Comparison of ENCODE assay signal across 9 cellular contexts in the genomic region with DNA sequence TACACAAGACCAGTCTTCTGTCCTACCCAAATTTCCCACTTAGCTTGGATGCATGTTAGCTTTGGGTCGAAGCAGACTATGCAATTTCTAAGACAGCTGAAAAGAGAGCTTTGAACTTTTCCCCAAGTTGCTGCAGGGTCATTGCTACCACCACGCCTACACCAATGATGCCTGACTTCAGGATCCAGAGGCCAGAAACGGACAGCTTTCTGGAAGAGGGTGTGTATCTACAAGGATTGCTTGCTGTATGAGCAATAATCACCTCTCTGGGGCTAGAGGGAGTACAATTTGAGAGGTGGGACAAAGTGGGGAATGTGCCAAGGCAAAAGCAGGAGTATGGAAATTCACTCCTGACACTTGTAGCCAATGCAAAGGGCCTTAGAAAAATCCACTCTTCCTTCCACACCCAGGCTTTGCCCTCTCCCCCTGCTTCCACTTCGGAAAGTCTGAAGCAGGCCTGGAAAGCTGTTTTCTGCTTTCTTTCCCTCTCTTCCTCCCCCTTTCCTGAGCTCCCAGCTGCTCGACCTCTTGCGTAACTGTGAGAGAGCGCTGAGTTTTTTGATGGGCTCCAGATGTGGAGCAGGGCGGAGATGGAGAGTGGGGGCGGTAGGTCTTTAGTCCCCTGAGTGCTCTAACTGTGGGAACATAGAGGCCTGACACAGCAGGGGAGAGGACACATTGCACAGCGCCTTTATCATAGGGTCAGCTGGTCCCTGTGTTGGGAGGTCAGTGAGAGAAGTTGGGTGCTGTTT. TPM values are rescaled to one million over a fixed set of nuclear protein-coding genes. Genes with fewer than 3 reads are reported as not detected.
DNase-seq lines count a peak whose midpoint lies in the region; ATAC-seq and TF ChIP-seq lines count a peak whose summit lies in the region.
"Had no signal": no experiment of that assay in that cellular context is flagged by ENCODE, and none has a peak within 500 bp of the region (broad histone marks: within the 10 kb centered on the region; RNA-seq: fewer than 3 reads in every experiment).

No MANE protein-coding gene starts in this region.

- in situ Hi-C loops in GM23248 (cut with MboI), result no loop called here

- peaks cover 25% of the 10 kb centered on the region for H3K36me3 ChIP-seq in GM23248 (ENCODE audit: low read depth)

- peaks cover 35% of the 10 kb centered on the region for H3K79me2 ChIP-seq in GM23248 (ENCODE audit: insufficient read depth)

- H2AFZ ChIP-seq in GM23248, result no peak overlapping the region

- no peaks in the 10 kb centered on the region for H3K9me3 Mint-ChIP-seq in brain
- H3K9me3 Mint-ChIP-seq in stimulated activated naive B cell treated with anti-CD40 and anti-IgM and Interleukin-4, amounts not matched to agents 10 μg/mL and 1 μg/mL and 100 μg/mL, for 72 hours, result no peaks in the 10 kb centered on the region

- peaks cover 38% of the 10 kb centered on the region for H3K4me1 ChIP-seq in GM23248 (ENCODE audit: insufficient read depth)

- peaks cover 59% of the 10 kb centered on the region for H3F3A ChIP-seq in GM23248 (ENCODE audit: insufficient read depth)

- DNase-seq in GM23248 (peak; percentile 97), left colon (peak; percentile 40 to 63), HPDE6-E6E7 (ENCODE audit: extremely low spot score) (no peak)
- DNase-seq in stimulated activated naive B cell treated with anti-CD40 and anti-IgM and Interleukin-4, amounts not matched to agents 10 μg/mL and 1 μg/mL and 100 μg/mL, for 72 hours, result no peak
- no peak for DNase-seq in stimulated activated CD4-positive, alpha-beta T cell treated with anti-CD3 and anti-CD28 coated beads, Interleukin-1b, Interleukin-23, amount 100 ng/mL, for 48 hours
- DNase-seq in activated CD4-positive, alpha-beta T cell treated with anti-CD3 and anti-CD28 coated beads for 48 hours, result no peak

- H3K27ac ChIP-seq in GM23248, result peak overlapping the region; percentile 95
- H3K27ac ChIP-seq: VCaP had no signal

- peak overlapping the region; percentile 83 for H3K4me2 ChIP-seq in GM23248 (ENCODE audit: unreplicated experiment)

- WGBS in GM23248 (ENCODE audit: low coverage in 1 of 2, low lambda C conversion rate in 2 of 2, missing lambda C conversion rate in 2 of 2), 2 experiments, result 2% methylated on average over 10 of the region's 10 CpGs

- H3K4me1 Mint-ChIP-seq in brain, result peaks cover 61% of the 10 kb centered on the region
- peaks cover 19 to 25% of the 10 kb centered on the region in 2 donors for H3K4me1 Mint-ChIP-seq in stimulated activated naive B cell treated with anti-CD40 and anti-IgM and Interleukin-4, amounts not matched to agents 10 μg/mL and 1 μg/mL and 100 μg/mL, for 72 hours

- TF ChIP-seq CTCF in brain (conservative IDR thresholded peaks at IDR 0.05), result no peak

- no peaks in the 10 kb centered on the region for H3K9me2 ChIP-seq in GM23248 (ENCODE audit: insufficient read depth)

- peaks cover 23% of the 10 kb centered on the region for H3K27me3 Mint-ChIP-seq in brain
- H3K27me3 Mint-ChIP-seq in stimulated activated naive B cell treated with anti-CD40 and anti-IgM and Interleukin-4, amounts not matched to agents 10 μg/mL and 1 μg/mL and 100 μg/mL, for 72 hours, result peaks cover 15 to 18% of the 10 kb centered on the region in 2 donors

- no peaks in the 10 kb centered on the region for H3K27me3 ChIP-seq in GM23248 (replicated peaks; ENCODE audit: insufficient read depth)

- intact Hi-C loops in left colon (cut with DNase I, micrococcal nuclease), result no loop called here

- no peaks in the 10 kb centered on the region for H3K9me3 ChIP-seq in GM23248 (ENCODE audit: low read depth)

- no peak for ATAC-seq in left colon
- ATAC-seq in stimulated activated naive B cell treated with anti-CD40 and anti-IgM and Interleukin-4, amounts not matched to agents 10 μg/mL and 1 μg/mL and 100 μg/mL, for 72 hours (replicated peaks), result no peak
- ATAC-seq in GM19035 (IDR thresholded peaks at IDR 0.05; ENCODE audit: unreplicated experiment), result no peak

- peak overlapping the region in 4 of 5 experiments; percentile 41 to 90 (median 64) for H3K27ac Mint-ChIP-seq in brain
- H3K27ac Mint-ChIP-seq in stimulated activated naive B cell treated with anti-CD40 and anti-IgM and Interleukin-4, amounts not matched to agents 10 μg/mL and 1 μg/mL and 100 μg/mL, for 72 hours, result peak overlapping the region; percentile 57

- H4K20me1 ChIP-seq in GM23248 (ENCODE audit: insufficient read depth), result no peaks in the 10 kb centered on the region

- peak overlapping the region; percentile 80 for H3K9ac ChIP-seq in GM23248

- H3K36me3 Mint-ChIP-seq in brain, result peaks cover 20% of the 10 kb centered on the region
- peaks cover 10 to 16% of the 10 kb centered on the region in 2 donors for H3K36me3 Mint-ChIP-seq in stimulated activated naive B cell treated with anti-CD40 and anti-IgM and Interleukin-4, amounts not matched to agents 10 μg/mL and 1 μg/mL and 100 μg/mL, for 72 hours

- peak overlapping the region; percentile 39 for H3K4me3 ChIP-seq in GM23248

- H3K4me3 Mint-ChIP-seq in brain, result peak overlapping the region in 3 of 5 experiments; percentile 35 to 73 (median 38)
- H3K4me3 Mint-ChIP-seq in stimulated activated naive B cell treated with anti-CD40 and anti-IgM and Interleukin-4, amounts not matched to agents 10 μg/mL and 1 μg/mL and 100 μg/mL, for 72 hours, result no peak overlapping the region

RNA-seq across cellular contexts. Expression of a gene that starts 2.1 kb away (rescaled TPM):
- 102 and 109 TPM in 2 replicates for total RNA-seq in GM23248 (2014; rRNA removed; shearing (Covaris generic))
- 91.7 and 91.8 TPM in 2 replicates for polyA plus RNA-seq in GM23248 (2016; fragmentation: Nextera tagmentation; extraction: Ambion mirVana)
- 85.1 TPM for polyA plus RNA-seq in brain (ENCODE audit: insufficient read depth, low read depth, low replicate concordance)
- total RNA-seq in left colon, result 10 to 100 TPM; 70.3 to 74.1 TPM

RNA-seq across cellular contexts. Expression of a gene that starts 33.1 kb away (rescaled TPM):
- total RNA-seq in GM23248 (2014; rRNA removed; shearing (Covaris generic)), result 187 and 191 TPM in 2 replicates
- polyA plus RNA-seq in GM23248 (2016; fragmentation: Nextera tagmentation; extraction: Ambion mirVana), result 188 and 190 TPM in 2 replicates
- 113 TPM for polyA plus RNA-seq in brain (ENCODE audit: insufficient read depth, low read depth, low replicate concordance)
- total RNA-seq in left colon, result 100 to 1,000 TPM; 133 to 145 TPM

RNA-seq across cellular contexts. Expression of a gene that starts 39.6 kb away (rescaled TPM):
- total RNA-seq in GM23248 (2014; rRNA removed; shearing (Covaris generic)), result 38.1 and 49.5 TPM in 2 replicates
- 21.7 and 25.9 TPM in 2 replicates for polyA plus RNA-seq in GM23248 (2016; fragmentation: Nextera tagmentation; extraction: Ambion mirVana)
- 34.3 TPM for polyA plus RNA-seq in brain (ENCODE audit: insufficient read depth, low read depth, low replicate concordance)
- 1 to 10 TPM; 6.4 to 10.0 TPM for total RNA-seq in left colon

Comparison
In these comparisons a context has a peak if more than half of its experiments do, and no peak if none do; other contexts are left out.
1. DNase-seq: peak in GM23248 (single experiment) and left colon (2 of 2); none in stimulated activated naive B cell treated with anti-CD40 and anti-IgM and Interleukin-4, amounts not matched to agents 10 μg/mL and 1 μg/mL and 100 μg/mL, for 72 hours (single experiment), stimulated activated CD4-positive, alpha-beta T cell treated with anti-CD3 and anti-CD28 coated beads, Interleukin-1b, Interleukin-23, amount 100 ng/mL, for 48 hours (single experiment), HPDE6-E6E7 (single experiment) and activated CD4-positive, alpha-beta T cell treated with anti-CD3 and anti-CD28 coated beads for 48 hours (single experiment).
2. H3K4me3 Mint-ChIP-seq: peak in brain (3 of 5); none in stimulated activated naive B cell treated with anti-CD40 and anti-IgM and Interleukin-4, amounts not matched to agents 10 μg/mL and 1 μg/mL and 100 μg/mL, for 72 hours (0 of 2).